3 cellular contexts compared by ENCODE assay signal in the genomic region with DNA sequence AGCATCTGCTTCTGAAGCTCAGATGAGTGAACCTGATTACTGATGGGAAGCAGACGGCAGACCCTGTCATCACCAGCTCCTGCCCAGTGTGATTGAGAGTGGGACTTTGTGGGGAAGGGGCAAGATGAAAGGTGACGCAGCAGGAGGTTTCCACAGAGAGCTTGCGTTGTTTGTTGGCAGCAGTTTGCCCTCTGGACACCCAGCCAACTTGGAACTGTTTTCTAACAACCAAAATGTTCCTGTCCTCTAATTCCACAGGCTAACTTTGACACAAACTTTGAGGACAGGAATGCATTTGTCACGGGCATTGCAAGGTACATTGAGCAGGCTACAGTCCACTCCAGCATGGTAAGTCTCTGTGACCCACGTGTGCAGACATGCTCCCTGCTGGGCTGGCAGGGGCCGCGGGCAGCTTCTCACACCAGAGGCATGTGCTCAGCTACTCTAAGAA.
A peak's percentile ranks its signal among the peaks of the same experiment; 100 is the strongest.
TF ChIP-seq lines count a peak whose summit lies in the region.

No MANE protein-coding gene starts in this region.

TF ChIP-seq in liver, 16 proteins besides CTCF, POLR2A, EP300 and RAD21 (continued from another document):
- TF ChIP-seq TAF1 (conservative IDR thresholded peaks at IDR 0.05) (no peak), RXRA (IDR thresholded peaks at IDR 0.05) (peak; percentile 95 to 96), HNF4A (conservative IDR thresholded peaks at IDR 0.05) (peak; percentile 95 to 98), YY1 (IDR thresholded peaks at IDR 0.05) (peak; percentile 69), FOXA1 (IDR thresholded peaks at IDR 0.05) (peak; percentile 13), JUND (IDR thresholded peaks at IDR 0.05) (peak; percentile 64 to 78), SP1 (IDR thresholded peaks at IDR 0.05) (peak; percentile 96), EGR1 (IDR thresholded peaks at IDR 0.05; ENCODE audit: low read depth in 2 of 2) (no peak), NR2F2 (IDR thresholded peaks at IDR 0.05) (no peak)
- TF ChIP-seq, protein P1, sequence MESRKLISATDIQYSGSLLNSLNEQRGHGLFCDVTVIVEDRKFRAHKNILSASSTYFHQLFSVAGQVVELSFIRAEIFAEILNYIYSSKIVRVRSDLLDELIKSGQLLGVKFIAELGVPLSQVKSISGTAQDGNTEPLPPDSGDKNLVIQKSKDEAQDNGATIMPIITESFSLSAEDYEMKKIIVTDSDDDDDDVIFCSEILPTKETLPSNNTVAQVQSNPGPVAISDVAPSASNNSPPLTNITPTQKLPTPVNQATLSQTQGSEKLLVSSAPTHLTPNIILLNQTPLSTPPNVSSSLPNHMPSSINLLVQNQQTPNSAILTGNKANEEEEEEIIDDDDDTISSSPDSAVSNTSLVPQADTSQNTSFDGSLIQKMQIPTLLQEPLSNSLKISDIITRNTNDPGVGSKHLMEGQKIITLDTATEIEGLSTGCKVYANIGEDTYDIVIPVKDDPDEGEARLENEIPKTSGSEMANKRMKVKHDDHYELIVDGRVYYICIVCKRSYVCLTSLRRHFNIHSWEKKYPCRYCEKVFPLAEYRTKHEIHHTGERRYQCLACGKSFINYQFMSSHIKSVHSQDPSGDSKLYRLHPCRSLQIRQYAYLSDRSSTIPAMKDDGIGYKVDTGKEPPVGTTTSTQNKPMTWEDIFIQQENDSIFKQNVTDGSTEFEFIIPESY (IDR thresholded peaks at IDR 0.05), result peak; percentile 82
- TF ChIP-seq, protein P2, sequence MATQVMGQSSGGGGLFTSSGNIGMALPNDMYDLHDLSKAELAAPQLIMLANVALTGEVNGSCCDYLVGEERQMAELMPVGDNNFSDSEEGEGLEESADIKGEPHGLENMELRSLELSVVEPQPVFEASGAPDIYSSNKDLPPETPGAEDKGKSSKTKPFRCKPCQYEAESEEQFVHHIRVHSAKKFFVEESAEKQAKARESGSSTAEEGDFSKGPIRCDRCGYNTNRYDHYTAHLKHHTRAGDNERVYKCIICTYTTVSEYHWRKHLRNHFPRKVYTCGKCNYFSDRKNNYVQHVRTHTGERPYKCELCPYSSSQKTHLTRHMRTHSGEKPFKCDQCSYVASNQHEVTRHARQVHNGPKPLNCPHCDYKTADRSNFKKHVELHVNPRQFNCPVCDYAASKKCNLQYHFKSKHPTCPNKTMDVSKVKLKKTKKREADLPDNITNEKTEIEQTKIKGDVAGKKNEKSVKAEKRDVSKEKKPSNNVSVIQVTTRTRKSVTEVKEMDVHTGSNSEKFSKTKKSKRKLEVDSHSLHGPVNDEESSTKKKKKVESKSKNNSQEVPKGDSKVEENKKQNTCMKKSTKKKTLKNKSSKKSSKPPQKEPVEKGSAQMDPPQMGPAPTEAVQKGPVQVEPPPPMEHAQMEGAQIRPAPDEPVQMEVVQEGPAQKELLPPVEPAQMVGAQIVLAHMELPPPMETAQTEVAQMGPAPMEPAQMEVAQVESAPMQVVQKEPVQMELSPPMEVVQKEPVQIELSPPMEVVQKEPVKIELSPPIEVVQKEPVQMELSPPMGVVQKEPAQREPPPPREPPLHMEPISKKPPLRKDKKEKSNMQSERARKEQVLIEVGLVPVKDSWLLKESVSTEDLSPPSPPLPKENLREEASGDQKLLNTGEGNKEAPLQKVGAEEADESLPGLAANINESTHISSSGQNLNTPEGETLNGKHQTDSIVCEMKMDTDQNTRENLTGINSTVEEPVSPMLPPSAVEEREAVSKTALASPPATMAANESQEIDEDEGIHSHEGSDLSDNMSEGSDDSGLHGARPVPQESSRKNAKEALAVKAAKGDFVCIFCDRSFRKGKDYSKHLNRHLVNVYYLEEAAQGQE (IDR thresholded peaks at IDR 0.05), result peak; percentile 18
- TF ChIP-seq, protein P3, sequence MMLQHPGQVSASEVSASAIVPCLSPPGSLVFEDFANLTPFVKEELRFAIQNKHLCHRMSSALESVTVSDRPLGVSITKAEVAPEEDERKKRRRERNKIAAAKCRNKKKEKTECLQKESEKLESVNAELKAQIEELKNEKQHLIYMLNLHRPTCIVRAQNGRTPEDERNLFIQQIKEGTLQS (IDR thresholded peaks at IDR 0.05), result peak; percentile 59
- TF ChIP-seq, protein P4, sequence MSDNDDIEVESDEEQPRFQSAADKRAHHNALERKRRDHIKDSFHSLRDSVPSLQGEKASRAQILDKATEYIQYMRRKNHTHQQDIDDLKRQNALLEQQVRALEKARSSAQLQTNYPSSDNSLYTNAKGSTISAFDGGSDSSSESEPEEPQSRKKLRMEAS (IDR thresholded peaks at IDR 0.05), result peak; percentile 90

TF ChIP-seq in HepG2, 621 proteins besides CTCF, POLR2A, EP300 and RAD21 (continued from another document):
- TF ChIP-seq, protein P5, sequence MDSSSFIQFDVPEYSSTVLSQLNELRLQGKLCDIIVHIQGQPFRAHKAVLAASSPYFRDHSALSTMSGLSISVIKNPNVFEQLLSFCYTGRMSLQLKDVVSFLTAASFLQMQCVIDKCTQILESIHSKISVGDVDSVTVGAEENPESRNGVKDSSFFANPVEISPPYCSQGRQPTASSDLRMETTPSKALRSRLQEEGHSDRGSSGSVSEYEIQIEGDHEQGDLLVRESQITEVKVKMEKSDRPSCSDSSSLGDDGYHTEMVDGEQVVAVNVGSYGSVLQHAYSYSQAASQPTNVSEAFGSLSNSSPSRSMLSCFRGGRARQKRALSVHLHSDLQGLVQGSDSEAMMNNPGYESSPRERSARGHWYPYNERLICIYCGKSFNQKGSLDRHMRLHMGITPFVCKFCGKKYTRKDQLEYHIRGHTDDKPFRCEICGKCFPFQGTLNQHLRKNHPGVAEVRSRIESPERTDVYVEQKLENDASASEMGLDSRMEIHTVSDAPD (CRISPR knock-in tag; IDR thresholded peaks at IDR 0.05), result no peak
- no peak for TF ChIP-seq ZNF160 (CRISPR knock-in tag; IDR thresholded peaks at IDR 0.05)
TF ChIP-seq in HepG2: peak in this region for 0.

TF ChIP-seq in SK-N-SH treated with all-trans-retinoic acid at 6 μM for 48 hours, 23 proteins besides CTCF, POLR2A, EP300 and RAD21 (continued from another document):
- TF ChIP-seq, protein P6, sequence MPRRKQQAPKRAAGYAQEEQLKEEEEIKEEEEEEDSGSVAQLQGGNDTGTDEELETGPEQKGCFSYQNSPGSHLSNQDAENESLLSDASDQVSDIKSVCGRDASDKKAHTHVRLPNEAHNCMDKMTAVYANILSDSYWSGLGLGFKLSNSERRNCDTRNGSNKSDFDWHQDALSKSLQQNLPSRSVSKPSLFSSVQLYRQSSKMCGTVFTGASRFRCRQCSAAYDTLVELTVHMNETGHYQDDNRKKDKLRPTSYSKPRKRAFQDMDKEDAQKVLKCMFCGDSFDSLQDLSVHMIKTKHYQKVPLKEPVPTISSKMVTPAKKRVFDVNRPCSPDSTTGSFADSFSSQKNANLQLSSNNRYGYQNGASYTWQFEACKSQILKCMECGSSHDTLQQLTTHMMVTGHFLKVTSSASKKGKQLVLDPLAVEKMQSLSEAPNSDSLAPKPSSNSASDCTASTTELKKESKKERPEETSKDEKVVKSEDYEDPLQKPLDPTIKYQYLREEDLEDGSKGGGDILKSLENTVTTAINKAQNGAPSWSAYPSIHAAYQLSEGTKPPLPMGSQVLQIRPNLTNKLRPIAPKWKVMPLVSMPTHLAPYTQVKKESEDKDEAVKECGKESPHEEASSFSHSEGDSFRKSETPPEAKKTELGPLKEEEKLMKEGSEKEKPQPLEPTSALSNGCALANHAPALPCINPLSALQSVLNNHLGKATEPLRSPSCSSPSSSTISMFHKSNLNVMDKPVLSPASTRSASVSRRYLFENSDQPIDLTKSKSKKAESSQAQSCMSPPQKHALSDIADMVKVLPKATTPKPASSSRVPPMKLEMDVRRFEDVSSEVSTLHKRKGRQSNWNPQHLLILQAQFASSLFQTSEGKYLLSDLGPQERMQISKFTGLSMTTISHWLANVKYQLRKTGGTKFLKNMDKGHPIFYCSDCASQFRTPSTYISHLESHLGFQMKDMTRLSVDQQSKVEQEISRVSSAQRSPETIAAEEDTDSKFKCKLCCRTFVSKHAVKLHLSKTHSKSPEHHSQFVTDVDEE (CRISPR knock-in tag; IDR thresholded peaks at IDR 0.05), result no peak
- no peak for TF ChIP-seq SNAI2 (CRISPR knock-in tag; IDR thresholded peaks at IDR 0.05)
- TF ChIP-seq, protein P7, sequence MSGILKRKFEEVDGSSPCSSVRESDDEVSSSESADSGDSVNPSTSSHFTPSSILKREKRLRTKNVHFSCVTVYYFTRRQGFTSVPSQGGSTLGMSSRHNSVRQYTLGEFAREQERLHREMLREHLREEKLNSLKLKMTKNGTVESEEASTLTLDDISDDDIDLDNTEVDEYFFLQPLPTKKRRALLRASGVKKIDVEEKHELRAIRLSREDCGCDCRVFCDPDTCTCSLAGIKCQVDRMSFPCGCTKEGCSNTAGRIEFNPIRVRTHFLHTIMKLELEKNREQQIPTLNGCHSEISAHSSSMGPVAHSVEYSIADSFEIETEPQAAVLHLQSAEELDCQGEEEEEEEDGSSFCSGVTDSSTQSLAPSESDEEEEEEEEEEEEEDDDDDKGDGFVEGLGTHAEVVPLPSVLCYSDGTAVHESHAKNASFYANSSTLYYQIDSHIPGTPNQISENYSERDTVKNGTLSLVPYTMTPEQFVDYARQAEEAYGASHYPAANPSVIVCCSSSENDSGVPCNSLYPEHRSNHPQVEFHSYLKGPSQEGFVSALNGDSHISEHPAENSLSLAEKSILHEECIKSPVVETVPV (CRISPR knock-in tag; IDR thresholded peaks at IDR 0.05), result no peak
- TF ChIP-seq, protein P8, sequence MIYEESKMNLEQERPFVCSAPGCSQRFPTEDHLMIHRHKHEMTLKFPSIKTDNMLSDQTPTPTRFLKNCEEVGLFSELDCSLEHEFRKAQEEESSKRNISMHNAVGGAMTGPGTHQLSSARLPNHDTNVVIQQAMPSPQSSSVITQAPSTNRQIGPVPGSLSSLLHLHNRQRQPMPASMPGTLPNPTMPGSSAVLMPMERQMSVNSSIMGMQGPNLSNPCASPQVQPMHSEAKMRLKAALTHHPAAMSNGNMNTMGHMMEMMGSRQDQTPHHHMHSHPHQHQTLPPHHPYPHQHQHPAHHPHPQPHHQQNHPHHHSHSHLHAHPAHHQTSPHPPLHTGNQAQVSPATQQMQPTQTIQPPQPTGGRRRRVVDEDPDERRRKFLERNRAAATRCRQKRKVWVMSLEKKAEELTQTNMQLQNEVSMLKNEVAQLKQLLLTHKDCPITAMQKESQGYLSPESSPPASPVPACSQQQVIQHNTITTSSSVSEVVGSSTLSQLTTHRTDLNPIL (CRISPR knock-in tag; IDR thresholded peaks at IDR 0.05; ENCODE audit: low read depth), result no peak
- TF ChIP-seq, protein P9, sequence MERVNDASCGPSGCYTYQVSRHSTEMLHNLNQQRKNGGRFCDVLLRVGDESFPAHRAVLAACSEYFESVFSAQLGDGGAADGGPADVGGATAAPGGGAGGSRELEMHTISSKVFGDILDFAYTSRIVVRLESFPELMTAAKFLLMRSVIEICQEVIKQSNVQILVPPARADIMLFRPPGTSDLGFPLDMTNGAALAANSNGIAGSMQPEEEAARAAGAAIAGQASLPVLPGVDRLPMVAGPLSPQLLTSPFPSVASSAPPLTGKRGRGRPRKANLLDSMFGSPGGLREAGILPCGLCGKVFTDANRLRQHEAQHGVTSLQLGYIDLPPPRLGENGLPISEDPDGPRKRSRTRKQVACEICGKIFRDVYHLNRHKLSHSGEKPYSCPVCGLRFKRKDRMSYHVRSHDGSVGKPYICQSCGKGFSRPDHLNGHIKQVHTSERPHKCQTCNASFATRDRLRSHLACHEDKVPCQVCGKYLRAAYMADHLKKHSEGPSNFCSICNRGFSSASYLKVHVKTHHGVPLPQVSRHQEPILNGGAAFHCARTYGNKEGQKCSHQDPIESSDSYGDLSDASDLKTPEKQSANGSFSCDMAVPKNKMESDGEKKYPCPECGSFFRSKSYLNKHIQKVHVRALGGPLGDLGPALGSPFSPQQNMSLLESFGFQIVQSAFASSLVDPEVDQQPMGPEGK (CRISPR knock-in tag; IDR thresholded peaks at IDR 0.05; ENCODE audit: borderline replicate concordance), result no peak
- no peak for TF ChIP-seq ZC3H10 (CRISPR knock-in tag; IDR thresholded peaks at IDR 0.05)
- no peak for TF ChIP-seq ESRRG (CRISPR knock-in tag; IDR thresholded peaks at IDR 0.05)
- TF ChIP-seq ZNF565 (CRISPR knock-in tag; conservative IDR thresholded peaks at IDR 0.05; ENCODE audit: low read depth), result no peak
- no peak for TF ChIP-seq CSDC2 (CRISPR knock-in tag; IDR thresholded peaks at IDR 0.05)
- TF ChIP-seq BACH2 (CRISPR knock-in tag; IDR thresholded peaks at IDR 0.05; ENCODE audit: borderline replicate concordance), result no peak
- TF ChIP-seq ARNTL (CRISPR knock-in tag; IDR thresholded peaks at IDR 0.05; ENCODE audit: borderline replicate concordance, low read depth), result no peak
- no peak for TF ChIP-seq ZFP3 (CRISPR knock-in tag; IDR thresholded peaks at IDR 0.05)
- TF ChIP-seq ZNF8 (CRISPR knock-in tag; IDR thresholded peaks at IDR 0.05), result no peak
